ENCODE assay signal across 10 cellular contexts in the genomic region with DNA sequence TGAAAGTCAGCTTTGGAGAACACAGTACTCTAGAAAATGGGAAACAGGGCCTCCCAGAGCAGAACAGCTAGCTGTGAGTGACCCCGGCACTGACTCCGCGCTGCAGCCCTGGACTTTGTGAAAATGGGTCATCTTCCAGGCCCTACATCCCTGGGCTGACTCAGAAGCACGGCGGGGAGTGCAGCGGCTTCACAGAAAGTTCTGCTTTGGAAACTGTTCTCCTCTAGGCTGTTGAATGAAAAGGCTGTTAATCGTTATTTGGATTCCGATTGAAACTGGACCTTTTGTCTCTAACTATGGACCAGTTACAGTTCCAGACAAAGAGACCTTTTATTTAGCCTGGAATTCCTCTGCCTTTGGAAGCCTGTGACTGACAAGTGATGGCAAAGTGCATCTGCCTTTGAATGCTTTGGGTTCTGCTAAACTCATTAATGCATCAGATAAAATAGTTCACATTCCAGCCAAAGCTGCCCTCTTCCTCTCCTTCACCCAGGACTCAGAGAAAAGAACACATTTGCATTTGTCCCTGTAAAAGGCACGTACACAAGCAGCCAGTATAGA.
DNase-seq lines count a peak whose midpoint lies in the region; ATAC-seq and TF ChIP-seq lines count a peak whose summit lies in the region.
"Had no signal": no experiment of that assay in that cellular context is flagged by ENCODE, and none has a peak within 500 bp of the region (broad histone marks: within the 10 kb centered on the region; RNA-seq: fewer than 3 reads in every experiment).

No MANE protein-coding gene starts in this region.

- peak overlapping the region; percentile 75; the same call in 1 of the 2 replicates for H2AFZ ChIP-seq in SK-N-SH (ENCODE audit: low read depth)

- H3K4me1 ChIP-seq in SK-N-SH (ENCODE audit: control insufficient read depth in 1 of 2, insufficient read depth in 2 of 2, low read depth in 1 of 2, low read length in 1 of 2): peaks cover 0 to 12% of the 10 kb centered on the region in 2 experiments; a peak in 3 of 4 replicates
- H3K4me1 ChIP-seq in muscle layer of colon (ENCODE audit: insufficient read depth, low read length): peaks cover 19% of the 10 kb centered on the region
- H3K4me1 ChIP-seq in transverse colon: peaks cover 0 to 18% (median 16%) of the 10 kb centered on the region in 4 donors

- H3K9ac ChIP-seq in SK-N-SH: peak overlapping the region; percentile 13; the same call in 1 of the 2 replicates
- no peak overlapping the region for H3K9ac ChIP-seq in muscle layer of colon (ENCODE audit: low read length)

- in situ Hi-C loops in transverse colon (cut with MboI; ENCODE audit: low pct_ligation_motif_present in 1 of 4, low pct_unique_long_range_greater_than_20kb in 1 of 4, low sequenced_read_pairs in 3 of 4): no loop called here

- DNase-seq in SK-N-SH: no peak
- DNase-seq in fibroblast of pulmonary artery (ENCODE audit: low read depth): peak; percentile 49
- no peak for DNase-seq in transverse colon
- no peak for DNase-seq in NCI-H524 treated with DMSO at 0.1 percent for 48 hours (lab: John Stamatoyannopoulos, UW)
- no peak for DNase-seq in activated naive CD8-positive, alpha-beta T cell treated with anti-CD3 and anti-CD28 coated beads, Interleukin-2, amount 50 U/mL, for 24 hours
- no peak for DNase-seq in activated T-cell treated with anti-CD3 and anti-CD28 coated beads for 4 hours
- DNase-seq: Karpas-422 had no signal

- H3K36me3 ChIP-seq in SK-N-SH (replicated peaks in 1 of 2; ENCODE audit: control insufficient read depth in 1 of 2, insufficient read depth in 2 of 2, low read length in 1 of 2): peaks cover 0 to 3% of the 10 kb centered on the region in 2 experiments
- no peaks in the 10 kb centered on the region for H3K36me3 ChIP-seq in muscle layer of colon (ENCODE audit: insufficient read depth, low read length)
- no peaks in the 10 kb centered on the region for H3K36me3 ChIP-seq in transverse colon

- H4K20me1 ChIP-seq in SK-N-SH (ENCODE audit: insufficient read depth): no peaks in the 10 kb centered on the region

- H3K4me3 Mint-ChIP-seq in activated naive CD8-positive, alpha-beta T cell treated with anti-CD3 and anti-CD28 coated beads, Interleukin-2, amount 50 U/mL, for 24 hours: no peak overlapping the region

- no peaks in the 10 kb centered on the region for H3K27me3 ChIP-seq in SK-N-SH (ENCODE audit: insufficient read depth)
- H3K27me3 ChIP-seq in muscle layer of colon (ENCODE audit: control insufficient read depth in 1 of 2, insufficient read depth in 2 of 2, low read length in 2 of 2): no peaks in the 10 kb centered on the region
- H3K27me3 ChIP-seq in transverse colon: no peaks in the 10 kb centered on the region

- POLR2A ChIA-PET in SK-N-SH (lab: Yijun Ruan, JAX): no interaction called here

- peaks cover 11% of the 10 kb centered on the region for H3F3A ChIP-seq in SK-N-SH (replicated peaks; ENCODE audit: insufficient read depth)

- TF ChIP-seq EP300 in SK-N-SH (IDR thresholded peaks at IDR 0.05; ENCODE audit: borderline replicate concordance in 1 of 2, low read depth in 1 of 2, low read length in 1 of 2): peak; percentile 50 to 72; a peak in 2 of 4 replicates
- no peak for TF ChIP-seq EP300 in transverse colon (IDR thresholded peaks at IDR 0.05; ENCODE audit: low read depth)

- no peaks in the 10 kb centered on the region for H3K36me3 Mint-ChIP-seq in activated naive CD8-positive, alpha-beta T cell treated with anti-CD3 and anti-CD28 coated beads, Interleukin-2, amount 50 U/mL, for 24 hours (ENCODE audit: low read depth)

- peak overlapping the region; percentile 67 to 76; a peak in 3 of 4 replicates for H3K27ac ChIP-seq in SK-N-SH (ENCODE audit: low read depth in 2 of 2, low read length in 1 of 2)
- peak overlapping the region; percentile 10 for H3K27ac ChIP-seq in muscle layer of colon (ENCODE audit: low read depth, low read length)
- H3K27ac ChIP-seq in transverse colon: peak overlapping the region in 3 of 4 donors; percentile 7 to 34 (median 17)

- intact Hi-C loops in transverse colon (cut with DNase I; ENCODE audit: low total_unique reads): loop anchor here (10.0 kb wide), 1 partner anchor 225 kb away; no protein-coding TSS in a partner anchor

- no peaks in the 10 kb centered on the region for H3K9me2 ChIP-seq in SK-N-SH

- H3K79me2 ChIP-seq in SK-N-SH (ENCODE audit: insufficient read depth): no peaks in the 10 kb centered on the region; the same call in 1 of the 2 replicates

- CTCF ChIA-PET in SK-N-SH (lab: Yijun Ruan, JAX): no interaction called here

- TF ChIP-seq CTCF in SK-N-SH (IDR thresholded peaks at IDR 0.05) (no peak), fibroblast of pulmonary artery (IDR thresholded peaks at IDR 0.05; ENCODE audit: low read length, missing control alignments) (no peak), transverse colon (IDR thresholded peaks at IDR 0.05) (no peak)

- no peak for TF ChIP-seq POLR2A in transverse colon (IDR thresholded peaks at IDR 0.05)

- no peaks in the 10 kb centered on the region for H3K9me3 Mint-ChIP-seq in activated naive CD8-positive, alpha-beta T cell treated with anti-CD3 and anti-CD28 coated beads, Interleukin-2, amount 50 U/mL, for 24 hours

- no peaks in the 10 kb centered on the region for H3K9me3 ChIP-seq in SK-N-SH
- no peaks in the 10 kb centered on the region for H3K9me3 ChIP-seq in muscle layer of colon (ENCODE audit: low read length)
- no peaks in the 10 kb centered on the region for H3K9me3 ChIP-seq in transverse colon

- H3K4me3 ChIP-seq in SK-N-SH (ENCODE audit: low read depth in 2 of 2, low read length in 1 of 2) (peak overlapping the region in 1 of 2 experiments; percentile 30; a peak in 1 of 4 replicates), fibroblast of pulmonary artery (replicated peaks; ENCODE audit: low read depth, low read length) (no peak overlapping the region), muscle layer of colon (ENCODE audit: low read depth in 1 of 2, low read length in 2 of 2) (no peak overlapping the region), transverse colon (no peak overlapping the region)

- H3K27ac Mint-ChIP-seq in activated naive CD8-positive, alpha-beta T cell treated with anti-CD3 and anti-CD28 coated beads, Interleukin-2, amount 50 U/mL, for 24 hours: no peak overlapping the region

- WGBS in SK-N-SH (ENCODE audit: low lambda C conversion rate): 23% methylated on average over 8 of the region's 9 CpGs
- WGBS in transverse colon (ENCODE audit: low coverage in 1 of 2), 2 donors: 89 to 100% methylated on average over 1 to 9 of the region's 9 CpGs

- peak overlapping the region; percentile 35 for H3K4me2 ChIP-seq in SK-N-SH

- ATAC-seq in activated naive CD8-positive, alpha-beta T cell treated with anti-CD3 and anti-CD28 coated beads, Interleukin-2, amount 50 U/mL, for 24 hours: no peak
- ATAC-seq in HG03378 (IDR thresholded peaks at IDR 0.05; ENCODE audit: unreplicated experiment): no peak
- ATAC-seq: Panc1 had no signal

- peaks cover 13% of the 10 kb centered on the region for H3K4me1 Mint-ChIP-seq in activated naive CD8-positive, alpha-beta T cell treated with anti-CD3 and anti-CD28 coated beads, Interleukin-2, amount 50 U/mL, for 24 hours

- no peaks in the 10 kb centered on the region for H3K27me3 Mint-ChIP-seq in activated naive CD8-positive, alpha-beta T cell treated with anti-CD3 and anti-CD28 coated beads, Interleukin-2, amount 50 U/mL, for 24 hours

- TF ChIP-seq RAD21 in SK-N-SH (IDR thresholded peaks at IDR 0.05; ENCODE audit: low read length): no peak

TF ChIP-seq in SK-N-SH, 30 proteins besides CTCF, POLR2A, EP300 and RAD21 (continues in another document):
- TF ChIP-seq, protein P1, sequence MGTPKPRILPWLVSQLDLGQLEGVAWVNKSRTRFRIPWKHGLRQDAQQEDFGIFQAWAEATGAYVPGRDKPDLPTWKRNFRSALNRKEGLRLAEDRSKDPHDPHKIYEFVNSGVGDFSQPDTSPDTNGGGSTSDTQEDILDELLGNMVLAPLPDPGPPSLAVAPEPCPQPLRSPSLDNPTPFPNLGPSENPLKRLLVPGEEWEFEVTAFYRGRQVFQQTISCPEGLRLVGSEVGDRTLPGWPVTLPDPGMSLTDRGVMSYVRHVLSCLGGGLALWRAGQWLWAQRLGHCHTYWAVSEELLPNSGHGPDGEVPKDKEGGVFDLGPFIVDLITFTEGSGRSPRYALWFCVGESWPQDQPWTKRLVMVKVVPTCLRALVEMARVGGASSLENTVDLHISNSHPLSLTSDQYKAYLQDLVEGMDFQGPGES (IDR thresholded peaks at IDR 0.05; ENCODE audit: low read depth, low read length): no peak
- TF ChIP-seq FOSL2 (IDR thresholded peaks at IDR 0.05; ENCODE audit: borderline replicate concordance, low read depth) (peak; percentile 61), EZH2phosphoT487 (IDR thresholded peaks at IDR 0.05; ENCODE audit: borderline replicate concordance, low read depth) (no peak), JUND (IDR thresholded peaks at IDR 0.05) (no peak; the same call in 1 of the 2 replicates), TEAD4 (IDR thresholded peaks at IDR 0.05; ENCODE audit: borderline replicate concordance, insufficient read depth) (peak; percentile 88), TCF12 (IDR thresholded peaks at IDR 0.05) (peak; percentile 82), POLR2AphosphoS5 (IDR thresholded peaks at IDR 0.05; ENCODE audit: low read depth, low read length) (peak; percentile 26; the same call in 1 of the 2 replicates)
- TF ChIP-seq, protein P2, sequence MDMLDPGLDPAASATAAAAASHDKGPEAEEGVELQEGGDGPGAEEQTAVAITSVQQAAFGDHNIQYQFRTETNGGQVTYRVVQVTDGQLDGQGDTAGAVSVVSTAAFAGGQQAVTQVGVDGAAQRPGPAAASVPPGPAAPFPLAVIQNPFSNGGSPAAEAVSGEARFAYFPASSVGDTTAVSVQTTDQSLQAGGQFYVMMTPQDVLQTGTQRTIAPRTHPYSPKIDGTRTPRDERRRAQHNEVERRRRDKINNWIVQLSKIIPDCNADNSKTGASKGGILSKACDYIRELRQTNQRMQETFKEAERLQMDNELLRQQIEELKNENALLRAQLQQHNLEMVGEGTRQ (IDR thresholded peaks at IDR 0.05; ENCODE audit: borderline replicate concordance, low read depth, low read length): no peak
- TF ChIP-seq, protein P3, sequence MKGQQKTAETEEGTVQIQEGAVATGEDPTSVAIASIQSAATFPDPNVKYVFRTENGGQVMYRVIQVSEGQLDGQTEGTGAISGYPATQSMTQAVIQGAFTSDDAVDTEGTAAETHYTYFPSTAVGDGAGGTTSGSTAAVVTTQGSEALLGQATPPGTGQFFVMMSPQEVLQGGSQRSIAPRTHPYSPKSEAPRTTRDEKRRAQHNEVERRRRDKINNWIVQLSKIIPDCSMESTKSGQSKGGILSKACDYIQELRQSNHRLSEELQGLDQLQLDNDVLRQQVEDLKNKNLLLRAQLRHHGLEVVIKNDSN (IDR thresholded peaks at IDR 0.05; ENCODE audit: borderline replicate concordance, low read depth): no peak

Comparison
In these comparisons a context has a peak if more than half of its experiments do, and no peak if none do; other contexts are left out.
1. H3K27ac ChIP-seq: peak in every context shown above with its lines; median percentile 72 in SK-N-SH; 17 in transverse colon; 10 in muscle layer of colon.